Comparison of ENCODE assay signal across 14 cellular contexts in genomic region chr1:196160066-196160795, GRCh38.
A peak's percentile ranks its signal among the peaks of the same experiment; 100 is the strongest.
DNase-seq lines count a peak whose midpoint lies in the region; ATAC-seq and TF ChIP-seq lines count a peak whose summit lies in the region.
"Had no signal": no experiment of that assay in that cellular context is flagged by ENCODE, and none has a peak within 500 bp of the region (broad histone marks: within the 10 kb centered on the region; RNA-seq: fewer than 3 reads in every experiment).

No MANE protein-coding gene starts in this region.

- H3K4me3 ChIP-seq in adipocyte (ENCODE audit: low read length) (peak overlapping the region; percentile 65), fibroblast of pulmonary artery (replicated peaks; ENCODE audit: low read depth, low read length) (no peak overlapping the region), ovary (no peak overlapping the region)
- H3K4me3 ChIP-seq: suprapubic skin had no signal

- H3K9me3 ChIP-seq in adipocyte (ENCODE audit: control insufficient read depth, low read length) (no peaks in the 10 kb centered on the region), ovary (no peaks in the 10 kb centered on the region)
- H3K9me3 ChIP-seq: neutrophil, suprapubic skin had no signal

- H3K27ac ChIP-seq in ovary: no peak overlapping the region
- H3K27ac ChIP-seq: neutrophil, suprapubic skin, WERI-Rb-1 had no signal

- 78 to 84% (median 83%) methylated on average over 5 of the region's 5 CpGs for WGBS in ovary, 3 donors

- TF ChIP-seq POLR2A in ovary (IDR thresholded peaks at IDR 0.05): no peak

- H3K36me3 ChIP-seq in adipocyte (ENCODE audit: control insufficient read depth, insufficient read depth, low read length, severe bottlenecking): no peaks in the 10 kb centered on the region
- no peaks in the 10 kb centered on the region for H3K36me3 ChIP-seq in ovary
- H3K36me3 ChIP-seq: neutrophil, suprapubic skin, WERI-Rb-1 had no signal

- TF ChIP-seq EP300 in ovary (IDR thresholded peaks at IDR 0.05): no peak

- H3K27me3 ChIP-seq in adipocyte (replicated peaks; ENCODE audit: control insufficient read depth, insufficient read depth, low read length): no peaks in the 10 kb centered on the region
- no peaks in the 10 kb centered on the region for H3K27me3 ChIP-seq in ovary
- H3K27me3 ChIP-seq: neutrophil, suprapubic skin had no signal

- ATAC-seq in HG02610 (IDR thresholded peaks at IDR 0.05; ENCODE audit: unreplicated experiment): no peak

- H3K4me1 ChIP-seq in adipocyte (ENCODE audit: control insufficient read depth, insufficient read depth, low read length): peaks cover 12% of the 10 kb centered on the region
- no peaks in the 10 kb centered on the region for H3K4me1 ChIP-seq in ovary (ENCODE audit: insufficient read depth)
- H3K4me1 ChIP-seq: suprapubic skin had no signal

- TF ChIP-seq CTCF in fibroblast of pulmonary artery (IDR thresholded peaks at IDR 0.05; ENCODE audit: low read length, missing control alignments) (no peak), ovary (IDR thresholded peaks at IDR 0.05) (no peak)

- DNase-seq in A172 (ENCODE audit: low spot score): peak; percentile 67
- DNase-seq in HT1080 (ENCODE audit: low read depth): peak; percentile 67
- peak; percentile 86 for DNase-seq in adipocyte (ENCODE audit: low read depth)
- peak; percentile 76 for DNase-seq in fibroblast of pulmonary artery (ENCODE audit: low read depth)
- no peak for DNase-seq in activated CD8-positive, alpha-beta memory T cell treated with anti-CD3 and anti-CD28 coated beads for 24 hours
- DNase-seq in COR-L47 (lab: John Stamatoyannopoulos, UW): no peak
- DNase-seq in ovary: no peak
- DNase-seq: activated naive CD4-positive, alpha-beta T cell treated with Interleukin-2 at 50 U/mL for 16 hours; stimulated activated CD4-positive, alpha-beta T cell treated with anti-CD3 and anti-CD28 coated beads, Interleukin-12 subunit alpha, Interleukin-12 subunit beta, amount 100 ng/mL, for 4 hours; SW 1271; WERI-Rb-1 had no signal

- intact Hi-C loops in ovary (cut with DNase I): no loop called here

- no peak overlapping the region for H3K9ac ChIP-seq in adipocyte (ENCODE audit: low read length)

Comparison
In these comparisons a context has a peak if more than half of its experiments do, and no peak if none do; other contexts are left out.
1. DNase-seq: peak in A172 (single experiment), HT1080 (single experiment), adipocyte (single experiment) and fibroblast of pulmonary artery (single experiment); none in activated CD8-positive, alpha-beta memory T cell treated with anti-CD3 and anti-CD28 coated beads for 24 hours (single experiment), COR-L47 (single experiment) and ovary (0 of 5).